ENCODE assay signal across 19 cellular contexts in the genomic region with DNA sequence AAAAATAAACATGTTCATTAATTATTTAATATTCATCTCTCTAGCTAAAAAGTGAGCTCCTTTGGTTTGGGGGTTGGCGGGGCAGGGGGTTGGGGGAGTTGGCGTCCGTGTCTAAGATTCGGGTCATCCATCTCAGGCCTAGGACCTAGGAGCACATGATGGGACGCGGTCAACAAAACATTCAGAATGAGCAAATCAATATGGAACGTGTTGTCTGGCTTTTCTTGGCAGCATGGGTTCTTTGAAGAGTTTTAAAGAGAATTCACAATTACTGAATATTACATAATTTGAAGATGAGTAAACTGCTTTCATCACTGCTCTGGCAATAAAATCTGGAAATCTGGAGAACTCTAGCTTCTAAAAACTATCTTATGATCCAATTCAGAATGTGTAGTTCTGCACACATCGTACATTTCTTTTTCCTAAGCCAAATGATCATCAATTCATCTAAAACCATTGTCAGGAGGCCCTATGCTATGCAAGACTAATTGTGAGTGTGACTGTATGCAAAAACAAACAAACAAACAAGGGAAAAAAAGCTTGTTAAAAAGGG. TPM values are rescaled to one million over a fixed set of nuclear protein-coding genes. Genes with fewer than 3 reads are reported as not detected.
DNase-seq lines count a peak whose midpoint lies in the region; TF ChIP-seq lines count a peak whose summit lies in the region.
"Had no signal": no experiment of that assay in that cellular context is flagged by ENCODE, and none has a peak within 500 bp of the region (broad histone marks: within the 10 kb centered on the region; RNA-seq: fewer than 3 reads in every experiment).

No MANE protein-coding gene starts in this region.

- no peaks in the 10 kb centered on the region for H3K27me3 ChIP-seq in breast epithelium
- no peaks in the 10 kb centered on the region for H3K27me3 ChIP-seq in left ventricle myocardium inferior (ENCODE audit: low read depth)
- H3K27me3 ChIP-seq in hepatocyte: no peaks in the 10 kb centered on the region
- H3K27me3 ChIP-seq: BE2C, SJCRH30 had no signal

- H3K79me2 ChIP-seq in hepatocyte: no peaks in the 10 kb centered on the region

- no peaks in the 10 kb centered on the region for H3K9me3 ChIP-seq in breast epithelium
- H3K9me3 ChIP-seq in left ventricle myocardium inferior (replicated peaks): no peaks in the 10 kb centered on the region
- no peaks in the 10 kb centered on the region for H3K9me3 ChIP-seq in hepatocyte (ENCODE audit: low read depth)
- H3K9me3 ChIP-seq: BE2C had no signal

- TF ChIP-seq CTCF in breast epithelium (IDR thresholded peaks at IDR 0.05) (no peak), left ventricle myocardium inferior (IDR thresholded peaks at IDR 0.05; ENCODE audit: borderline replicate concordance) (no peak), hepatocyte (IDR thresholded peaks at IDR 0.05; ENCODE audit: poor library complexity) (no peak)

- DNase-seq in EH (ENCODE audit: low read depth): peak; percentile 84
- DNase-seq in breast epithelium (ENCODE audit: low spot score in 2 of 2): no peak
- no peak for DNase-seq in left ventricle myocardium inferior
- peak; percentile 57 for DNase-seq in stromal cell of bone marrow (ENCODE audit: low read depth)
- no peak for DNase-seq in nucleus accumbens (lab: John Stamatoyannopoulos, UW)
- DNase-seq in kidney tubule cell (ENCODE audit: low spot score): no peak
- DNase-seq in hepatocyte (ENCODE audit: low spot score): no peak
- DNase-seq in activated CD8-positive, alpha-beta memory T cell treated with anti-CD3 and anti-CD28 coated beads, Interleukin-2, amount 50 U/mL, for 4 hours: no peak
- DNase-seq: activated T-cell treated with anti-CD3 and anti-CD28 coated beads, Interleukin-2, amount 50 U/mL, for 1 hour; BE2C; hypothalamus; NCI-H1436; NCI-H226; SJCRH30; stimulated activated CD4-positive, alpha-beta T cell treated with anti-CD3 and anti-CD28 coated beads, Interleukin-2, amount 100 ng/mL, for 48 hours; stimulated activated CD8-positive, alpha-beta memory T cell treated with anti-CD3 and anti-CD28 coated beads, Interleukin-4, amount 100 ng/mL, for 48 hours had no signal

- no peaks in the 10 kb centered on the region for H3K36me3 ChIP-seq in breast epithelium
- H3K36me3 ChIP-seq in left ventricle myocardium inferior: no peaks in the 10 kb centered on the region
- H3K36me3 ChIP-seq in hepatocyte (replicated peaks; ENCODE audit: insufficient read depth, low read depth): no peaks in the 10 kb centered on the region
- H3K36me3 ChIP-seq: BE2C, SJCRH30 had no signal

- H3K4me2 ChIP-seq in hepatocyte: no peak overlapping the region
- H3K4me2 ChIP-seq: KMS-11 had no signal

- TF ChIP-seq POLR2A in breast epithelium (IDR thresholded peaks at IDR 0.05): no peak

- H2AFZ ChIP-seq in hepatocyte: no peak overlapping the region

- WGBS in hepatocyte (ENCODE audit: low lambda C conversion rate, missing lambda C conversion rate): 97% methylated on average over 7 of the region's 8 CpGs

- intact Hi-C loops in breast epithelium (cut with DNase I; ENCODE audit: low total_unique reads): no loop called here
- intact Hi-C loops in left ventricle myocardium inferior (cut with micrococcal nuclease): no loop called here

- H3K9me2 ChIP-seq in hepatocyte (replicated peaks; ENCODE audit: insufficient read depth): no peaks in the 10 kb centered on the region

- H3K4me1 ChIP-seq in breast epithelium (no peaks in the 10 kb centered on the region), left ventricle myocardium inferior (peaks cover 13% of the 10 kb centered on the region), hepatocyte (ENCODE audit: insufficient read depth) (no peaks in the 10 kb centered on the region)
- H3K4me1 ChIP-seq: BE2C had no signal

- H3K27ac ChIP-seq in breast epithelium (peak overlapping the region; percentile 57 to 70), left ventricle myocardium inferior (replicated peaks) (peak overlapping the region; percentile 48), hepatocyte (no peak overlapping the region)
- H3K27ac ChIP-seq: HL-60, KMS-11, SJCRH30 had no signal

- no peaks in the 10 kb centered on the region for H4K20me1 ChIP-seq in hepatocyte (ENCODE audit: insufficient read depth, poor library complexity, severe bottlenecking)

- no peak overlapping the region for H3K4me3 ChIP-seq in breast epithelium
- no peak overlapping the region for H3K4me3 ChIP-seq in left ventricle myocardium inferior
- H3K4me3 ChIP-seq in hepatocyte: no peak overlapping the region
- H3K4me3 ChIP-seq: SJCRH30 had no signal

RNA-seq across cellular contexts. Expression of gene ARGLU1, which starts 5.4 kb away (rescaled TPM):
- total RNA-seq in breast epithelium (100 to 1,000 TPM; 122 to 181 (median 136) TPM), left ventricle myocardium inferior (29.0 TPM), hepatocyte (104 and 126 TPM in 2 replicates)
- polyA plus RNA-seq in hepatocyte: 121 and 168 TPM in 2 replicates

RNA-seq across cellular contexts. Expression of gene EFNB2, which starts 37.9 kb away (rescaled TPM):
- total RNA-seq in breast epithelium (10 to 100 TPM in 2 of 3 donors, 1 to 10 TPM in 1; 9.4 to 15.7 (median 15.2) TPM), left ventricle myocardium inferior (10.1 TPM), hepatocyte (59.6 and 63.3 TPM in 2 replicates)
- 57.7 and 62.4 TPM in 2 replicates for polyA plus RNA-seq in hepatocyte
- total RNA-seq: activated naive CD4-positive, alpha-beta T cell treated with anti-CD3 and anti-CD28 coated beads, Interleukin-2, amount 50 U/mL, for 72 hours had no signal

Comparison
In these comparisons a context has a peak if more than half of its experiments do, and no peak if none do; other contexts are left out.
1. DNase-seq: peak in EH (single experiment) and stromal cell of bone marrow (single experiment); none in breast epithelium (0 of 2), left ventricle myocardium inferior (single experiment), nucleus accumbens (0 of 56), kidney tubule cell (single experiment), hepatocyte (single experiment) and activated CD8-positive, alpha-beta memory T cell treated with anti-CD3 and anti-CD28 coated beads, Interleukin-2, amount 50 U/mL, for 4 hours (single experiment).